ENCODE assay signal across 22 cellular contexts in the genomic region with DNA sequence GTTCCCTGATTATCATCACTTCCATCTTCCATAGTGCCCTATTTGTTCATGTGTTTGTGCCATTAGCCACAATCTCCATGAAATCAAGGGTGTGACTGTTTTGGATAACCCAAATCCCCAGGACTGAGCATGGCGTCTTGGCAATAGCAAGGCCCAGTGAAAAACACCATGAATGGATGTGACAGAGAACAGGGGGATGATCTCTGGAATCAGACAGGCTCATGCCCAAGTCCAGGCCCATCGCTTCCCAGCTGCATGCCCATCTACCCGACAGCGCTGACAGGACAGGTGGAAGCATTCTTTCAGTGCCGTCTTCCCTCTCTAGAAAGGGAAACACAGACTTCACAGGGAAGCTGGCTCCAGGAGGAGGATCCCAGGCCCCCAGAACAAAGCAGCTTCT. TPM values are rescaled to one million over a fixed set of nuclear protein-coding genes. Genes with fewer than 3 reads are reported as not detected.
DNase-seq lines count a peak whose midpoint lies in the region; ATAC-seq, FAIRE-seq and TF ChIP-seq lines count a peak whose summit lies in the region.
"Had no signal": no experiment of that assay in that cellular context is flagged by ENCODE, and none has a peak within 500 bp of the region (broad histone marks: within the 10 kb centered on the region; RNA-seq: fewer than 3 reads in every experiment).

No MANE protein-coding gene starts in this region.

- H3K27ac ChIP-seq in HepG2 (ENCODE audit: extremely low read length, insufficient read depth, low read length) = no peak overlapping the region
- no peak overlapping the region for H3K27ac ChIP-seq in right lobe of liver
- H3K27ac ChIP-seq in H9 (ENCODE audit: insufficient read length, low read depth, low read length) = no peak overlapping the region
- no peak overlapping the region for H3K27ac ChIP-seq in osteoblast (ENCODE audit: low read depth, low read length)
- H3K27ac ChIP-seq: BLaER1, C4-2B had no signal

- DNase-seq in HepG2 (ENCODE audit: low spot score) = no peak
- no peak for DNase-seq in right lobe of liver
- peak; percentile 18 for DNase-seq in H9
- peak; percentile 7 for DNase-seq in left kidney (ENCODE audit: low read depth, low spot score)
- peak; percentile 38 for DNase-seq in osteoblast (ENCODE audit: insufficient read length, low spot score, missing footprints)
- no peak for DNase-seq in BE2C
- DNase-seq in HK-2 (ENCODE audit: unreplicated experiment) = no peak
- DNase-seq in DMS114 treated with DMSO at 0.1 percent for 48 hours (lab: John Stamatoyannopoulos, UW; ENCODE audit: unreplicated experiment) = no peak
- DNase-seq: CD4-positive, CD25-positive, alpha-beta regulatory T cell; CD8-positive, alpha-beta memory T cell; DMS 273 treated with DMSO at 0.1 percent for 48 hours; DMS53; DMS79 treated with DMSO at 0.1 percent for 48 hours; GF-D8; GOT3 had no signal

- H4K5ac ChIP-seq in H9 (ENCODE audit: insufficient read length, low read depth, low read length) = no peak overlapping the region

- H2BK120ac ChIP-seq in H9 (ENCODE audit: low read depth, low read length, poor library complexity, severe bottlenecking) = no peak overlapping the region

- no peak overlapping the region for H4K8ac ChIP-seq in H9 (replicated peaks; ENCODE audit: insufficient read length, low read depth, low read length)

- H3K4me2 ChIP-seq in HepG2 (ENCODE audit: low read depth, low read length) (no peak overlapping the region), H9 (ENCODE audit: insufficient read depth, insufficient read length, low read length) (no peak overlapping the region), osteoblast (ENCODE audit: insufficient read depth, low read length) (no peak overlapping the region)
- H3K4me2 ChIP-seq: BLaER1 had no signal

- POLR2A ChIA-PET in HepG2 (lab: Yijun Ruan, JAX) = no interaction called here

- WGBS in HepG2 (ENCODE audit: low lambda C conversion rate) = 97% methylated on average over 5 of the region's 5 CpGs
- no CpG with 5 or more reads among the region's 5 CpGs for WGBS in right lobe of liver (ENCODE audit: insufficient coverage, low coverage, low lambda C conversion rate, missing lambda C conversion rate)
- WGBS in H9 (ENCODE audit: extremely low coverage, insufficient read length, low lambda C conversion rate) = no CpG with 5 or more reads among the region's 5 CpGs

- no peak overlapping the region for H3K4ac ChIP-seq in H9 (ENCODE audit: low read depth, low read length)

- H2BK5ac ChIP-seq in H9 (ENCODE audit: insufficient read length, low read length) = no peak overlapping the region

- H2BK20ac ChIP-seq in H9 (ENCODE audit: low read depth, low read length, poor library complexity, severe bottlenecking) = no peak overlapping the region

- H3K36me3 ChIP-seq in HepG2 (replicated peaks in 1 of 2; ENCODE audit: control insufficient read depth in 1 of 2, insufficient read depth in 2 of 2, low read length in 2 of 2) (peaks cover 57 to 83% of the 10 kb centered on the region in 2 experiments), right lobe of liver (peaks cover 0 to 84% (median 54%) of the 10 kb centered on the region in 4 donors), osteoblast (ENCODE audit: insufficient read depth, low read length) (peaks cover 82% of the 10 kb centered on the region), BE2C (peaks cover 67% of the 10 kb centered on the region)

- intact Hi-C loops in HepG2 (cut with micrococcal nuclease; ENCODE audit: unreplicated experiment) (no loop called here), right lobe of liver (cut with DNase I) (no loop called here)

- no peaks in the 10 kb centered on the region for H3K27me3 ChIP-seq in HepG2 (ENCODE audit: control insufficient read depth in 1 of 2, insufficient read depth in 2 of 2, low read length in 2 of 2)
- H3K27me3 ChIP-seq in right lobe of liver = no peaks in the 10 kb centered on the region
- no peaks in the 10 kb centered on the region for H3K27me3 ChIP-seq in H9 (ENCODE audit: insufficient read depth, low read length)
- H3K27me3 ChIP-seq in osteoblast (ENCODE audit: insufficient read depth, low read length) = no peaks in the 10 kb centered on the region
- no peaks in the 10 kb centered on the region for H3K27me3 ChIP-seq in BE2C

- no peak for TF ChIP-seq CTCF in HepG2 (CRISPR knock-in tag; IDR thresholded peaks at IDR 0.05)
- no peak for TF ChIP-seq CTCF in right lobe of liver (IDR thresholded peaks at IDR 0.05)
- TF ChIP-seq CTCF in H9 (conservative IDR thresholded peaks at IDR 0.05) = no peak
- TF ChIP-seq CTCF in osteoblast (IDR thresholded peaks at IDR 0.05; ENCODE audit: extremely low read depth, low read depth, low read length) = no peak
- TF ChIP-seq CTCF in BE2C (IDR thresholded peaks at IDR 0.05; ENCODE audit: low read depth, low read length) = no peak

- H3K9me3 ChIP-seq in HepG2 (ENCODE audit: low read length) (no peaks in the 10 kb centered on the region), right lobe of liver (no peaks in the 10 kb centered on the region), H9 (ENCODE audit: control insufficient read depth, low read depth, low read length) (no peaks in the 10 kb centered on the region), osteoblast (ENCODE audit: low read depth, low read length) (no peaks in the 10 kb centered on the region), BE2C (no peaks in the 10 kb centered on the region)
- H3K9me3 ChIP-seq: BLaER1 had no signal

- H3K36me3 Mint-ChIP-seq in H9 (ENCODE audit: insufficient read depth in 1 of 3, low read depth in 3 of 3) = peaks cover 43 to 77% (median 63%) of the 10 kb centered on the region in 3 experiments; a peak in 6 of 7 replicates

- H3K27ac Mint-ChIP-seq in H9 = no peak overlapping the region; a peak in 1 of 7 replicates
- H3K27ac Mint-ChIP-seq: CD4-positive, CD25-positive, alpha-beta regulatory T cell; CD8-positive, alpha-beta memory T cell had no signal

- peaks cover 14 to 21% of the 10 kb centered on the region in 2 experiments for H3K4me1 Mint-ChIP-seq in H9

- peaks cover 82% of the 10 kb centered on the region for H4K20me1 ChIP-seq in HepG2 (ENCODE audit: insufficient read depth, low read length)
- no peaks in the 10 kb centered on the region for H4K20me1 ChIP-seq in H9 (ENCODE audit: control insufficient read depth, insufficient read depth, insufficient read length)
- H4K20me1 ChIP-seq in osteoblast (ENCODE audit: insufficient read depth, low read length) = peaks cover 93% of the 10 kb centered on the region

- H3K79me1 ChIP-seq in H9 (ENCODE audit: insufficient read depth, low read depth, low read length, poor library complexity, severe bottlenecking) = peaks cover 4% of the 10 kb centered on the region

- no peaks in the 10 kb centered on the region for H3K27me3 Mint-ChIP-seq in H9 (ENCODE audit: low read depth)
- H3K27me3 Mint-ChIP-seq: CD8-positive, alpha-beta memory T cell had no signal

- no peak; the same call in 1 of the 2 replicates for TF ChIP-seq RAD21 in HepG2 (CRISPR knock-in tag; IDR thresholded peaks at IDR 0.05)

- CTCF ChIA-PET in HepG2 (lab: Yijun Ruan, JAX; ENCODE audit: low intra/inter-chr PET ratio, low total read pairs) = no interaction called here

- no peak for ATAC-seq in HepG2
- no peak for ATAC-seq in right lobe of liver
- ATAC-seq: HCT116 had no signal

- no peak overlapping the region for H4K91ac ChIP-seq in H9 (ENCODE audit: insufficient read length, low read depth, low read length)

- no peaks in the 10 kb centered on the region for H3K23me2 ChIP-seq in H9 (ENCODE audit: insufficient read length, low read depth, low read length, poor library complexity, severe bottlenecking)

- H3T11ph ChIP-seq in H9 (ENCODE audit: low read length) = no peak overlapping the region

- H3K4me3 ChIP-seq in HepG2 (replicated peaks in 1 of 3; ENCODE audit: insufficient read depth in 1 of 3, low read depth in 2 of 3, low read length in 3 of 3) (no peak overlapping the region), right lobe of liver (no peak overlapping the region), osteoblast (ENCODE audit: insufficient read depth, low read length) (no peak overlapping the region), BE2C (ENCODE audit: low read depth, low read length) (no peak overlapping the region)
- H3K4me3 ChIP-seq: BLaER1 had no signal

- no peaks in the 10 kb centered on the region for H3K9me3 Mint-ChIP-seq in H9
- H3K9me3 Mint-ChIP-seq: CD4-positive, CD25-positive, alpha-beta regulatory T cell; CD8-positive, alpha-beta memory T cell had no signal

- H2AFZ ChIP-seq in HepG2 (ENCODE audit: low read length) (no peak overlapping the region), H9 (ENCODE audit: low read length) (no peak overlapping the region), osteoblast (ENCODE audit: low read length) (no peak overlapping the region)

- BruUV-seq in HepG2 (replicated peaks; lab: Mats Ljungman, UMichigan) = no TSS peak

- TF ChIP-seq POLR2A in HepG2 (IDR thresholded peaks at IDR 0.05; ENCODE audit: insufficient read depth in 1 of 2, low read depth in 2 of 2, low read length in 2 of 2) (no peak), right lobe of liver (IDR thresholded peaks at IDR 0.05) (no peak)

- TF ChIP-seq EP300 in HepG2 (IDR thresholded peaks at IDR 0.05; ENCODE audit: low read depth in 2 of 2, low read length in 2 of 2) (no peak), HepG2 (CRISPR knock-in tag; IDR thresholded peaks at IDR 0.05; ENCODE audit: borderline replicate concordance) (no peak)

- no peak overlapping the region for H3K4me3 Mint-ChIP-seq in H9
- H3K4me3 Mint-ChIP-seq: CD4-positive, CD25-positive, alpha-beta regulatory T cell; CD8-positive, alpha-beta memory T cell had no signal

- no peak overlapping the region for H2BK12ac ChIP-seq in H9 (ENCODE audit: insufficient read length, low read depth, low read length)

- no peak overlapping the region for H3K18ac ChIP-seq in H9 (ENCODE audit: insufficient read length, low read depth, low read length)

- H3K23ac ChIP-seq in H9 (ENCODE audit: insufficient read length, low read depth, low read length) = no peak overlapping the region

- no peak overlapping the region for H3K14ac ChIP-seq in H9 (ENCODE audit: insufficient read depth, low read length)

- H3K4me1 ChIP-seq in HepG2 (ENCODE audit: insufficient read depth, low read length) (peaks cover 41% of the 10 kb centered on the region), right lobe of liver (peaks cover 0 to 24% (median 11%) of the 10 kb centered on the region in 4 donors), H9 (ENCODE audit: insufficient read depth, low read length) (no peaks in the 10 kb centered on the region), osteoblast (ENCODE audit: insufficient read depth, low read length) (peaks cover 27% of the 10 kb centered on the region), BE2C (no peaks in the 10 kb centered on the region)

- H2BK15ac ChIP-seq in H9 (ENCODE audit: low read depth, low read length) = no peak overlapping the region

- FAIRE-seq in HepG2 (lab: Jason Lieb, UNC) = no peak
- FAIRE-seq: D721Med, GM12891, GM18507, H54 had no signal

- no peak overlapping the region for H3K56ac ChIP-seq in H9 (ENCODE audit: insufficient read length, low read depth, low read length)

- H3K79me2 ChIP-seq in HepG2 (ENCODE audit: insufficient read depth, low read length) (peaks cover 88% of the 10 kb centered on the region), H9 (ENCODE audit: insufficient read depth, low read length) (peaks cover 7% of the 10 kb centered on the region; the same call in 1 of the 2 replicates), osteoblast (ENCODE audit: insufficient read depth, low read length) (peaks cover 96% of the 10 kb centered on the region)

- H3K9ac ChIP-seq in HepG2 (ENCODE audit: insufficient read depth, low read depth, low read length) = no peak overlapping the region
- H3K9ac ChIP-seq in H9 (ENCODE audit: extremely low read depth, insufficient read length, low read length) = no peak overlapping the region
- H3K9ac ChIP-seq: BLaER1 had no signal

- H2AK5ac ChIP-seq in H9 (ENCODE audit: insufficient read length, low read length) = no peak overlapping the region

- in situ Hi-C loops in HepG2 (cut with HindIII; ENCODE audit: extremely low pct_ligation_motif_present, low pct_unique_long_range_greater_than_20kb) = loop anchor here (5.0 kb wide), 1 partner anchor 52 kb away; a partner anchor contains a TSS

RNA-seq across cellular contexts. Expression of a gene that starts 50.0 kb away (rescaled TPM):
- total RNA-seq in HepG2 (2016; rRNA removed; fragmentation: Illumina TruSeq; extraction: Trizol) = 707 and 912 TPM in 2 replicates
- total RNA-seq in HepG2 (2016; cell fraction: cytosol; rRNA removed; fragmentation: Illumina TruSeq; extraction: Trizol; ENCODE audit: low read depth) = 195 and 216 TPM in 2 replicates
- 687 and 831 TPM in 2 replicates for total RNA-seq in HepG2 (2016; cell fraction: insoluble cytoplasmic fraction; rRNA removed; fragmentation: Illumina TruSeq; extraction: Trizol)
- total RNA-seq in HepG2 (2016; cell fraction: membrane; rRNA removed; fragmentation: Illumina TruSeq; extraction: Trizol) = 620 and 676 TPM in 2 replicates
- 437 and 494 TPM in 2 replicates for total RNA-seq in HepG2 (2016; cell fraction: nucleus; rRNA removed; fragmentation: Illumina TruSeq; extraction: Trizol)
- polyA plus RNA-seq in HepG2 (2011; rRNA removed) = 434 and 464 TPM in 2 replicates
- 419 and 448 TPM in 2 replicates for polyA plus RNA-seq in HepG2 (2011; cell fraction: cytosol; rRNA removed)
- 618 and 764 TPM in 2 replicates for polyA plus RNA-seq in HepG2 (2011; cell fraction: nucleus; rRNA removed)
- 461 and 517 TPM in 2 replicates for polyA plus RNA-seq in HepG2 (2012)
- polyA plus RNA-seq in HepG2 (2016; cell fraction: cytosol; fragmentation: Illumina TruSeq; extraction: Trizol; ENCODE audit: low read depth) = 179 and 188 TPM in 2 replicates
- polyA plus RNA-seq in HepG2 (2016; cell fraction: insoluble cytoplasmic fraction; fragmentation: Illumina TruSeq; extraction: Trizol; ENCODE audit: low read depth) = 695 and 895 TPM in 2 replicates
- 483 and 563 TPM in 2 replicates for polyA plus RNA-seq in HepG2 (2016; cell fraction: membrane; fragmentation: Illumina TruSeq; extraction: Trizol; ENCODE audit: low read depth)
- polyA plus RNA-seq in HepG2 (2016; cell fraction: nucleus; fragmentation: Illumina TruSeq; extraction: Trizol; ENCODE audit: insufficient read depth, low read depth) = 674 and 742 TPM in 2 replicates
- polyA minus RNA-seq in HepG2 (2011; rRNA and poly(A)+ RNA removed; ENCODE audit: low replicate concordance) = 303 and 643 TPM in 2 replicates
- 590 and 596 TPM in 2 replicates for polyA minus RNA-seq in HepG2 (2011; cell fraction: cytosol; rRNA and poly(A)+ RNA removed)
- 603 and 678 TPM in 2 replicates for polyA minus RNA-seq in HepG2 (2011; cell fraction: nucleus; rRNA and poly(A)+ RNA removed)
- 100 to 1,000 TPM; 341 to 557 (median 479) TPM for total RNA-seq in right lobe of liver
- 340 and 364 TPM in 2 replicates for total RNA-seq in H9 (2021)
- 1,414 and 1,418 TPM in 2 replicates for total RNA-seq in osteoblast
- polyA plus RNA-seq in BE2C (2012; ENCODE audit: insufficient read depth, insufficient read length, low read depth) = 581 TPM

RNA-seq across cellular contexts. Expression of a gene that starts 50.2 kb away (rescaled TPM):
- total RNA-seq in HepG2 (2016; rRNA removed; fragmentation: Illumina TruSeq; extraction: Trizol) (493 and 750 TPM in 2 replicates), right lobe of liver (10 to 100 TPM; 66.6 to 97.9 (median 86.2) TPM), H9 (2021) (385 and 399 TPM in 2 replicates), osteoblast (394 and 418 TPM in 2 replicates)
- total RNA-seq in HepG2 (2016; cell fraction: cytosol; rRNA removed; fragmentation: Illumina TruSeq; extraction: Trizol; ENCODE audit: low read depth) = 68.0 and 78.0 TPM in 2 replicates
- 485 and 732 TPM in 2 replicates for total RNA-seq in HepG2 (2016; cell fraction: insoluble cytoplasmic fraction; rRNA removed; fragmentation: Illumina TruSeq; extraction: Trizol)
- total RNA-seq in HepG2 (2016; cell fraction: membrane; rRNA removed; fragmentation: Illumina TruSeq; extraction: Trizol) = 155 and 168 TPM in 2 replicates
- total RNA-seq in HepG2 (2016; cell fraction: nucleus; rRNA removed; fragmentation: Illumina TruSeq; extraction: Trizol) = 303 and 351 TPM in 2 replicates
- 579 and 733 TPM in 2 replicates for polyA plus RNA-seq in HepG2 (2011; rRNA removed)
- polyA plus RNA-seq in HepG2 (2011; cell fraction: cytosol; rRNA removed) = 208 and 366 TPM in 2 replicates
- polyA plus RNA-seq in HepG2 (2011; cell fraction: nucleus; rRNA removed) = 383 and 475 TPM in 2 replicates
- 320 and 513 TPM in 2 replicates for polyA plus RNA-seq in HepG2 (2012)
- 35.1 and 36.8 TPM in 2 replicates for polyA plus RNA-seq in HepG2 (2016; cell fraction: cytosol; fragmentation: Illumina TruSeq; extraction: Trizol; ENCODE audit: low read depth)
- polyA plus RNA-seq in HepG2 (2016; cell fraction: insoluble cytoplasmic fraction; fragmentation: Illumina TruSeq; extraction: Trizol; ENCODE audit: low read depth) = 746 and 761 TPM in 2 replicates
- 102 and 104 TPM in 2 replicates for polyA plus RNA-seq in HepG2 (2016; cell fraction: membrane; fragmentation: Illumina TruSeq; extraction: Trizol; ENCODE audit: low read depth)
- polyA plus RNA-seq in HepG2 (2016; cell fraction: nucleus; fragmentation: Illumina TruSeq; extraction: Trizol; ENCODE audit: insufficient read depth, low read depth) = 515 and 562 TPM in 2 replicates
- polyA minus RNA-seq in HepG2 (2011; rRNA and poly(A)+ RNA removed; ENCODE audit: low replicate concordance) = 234 and 609 TPM in 2 replicates
- polyA minus RNA-seq in HepG2 (2011; cell fraction: cytosol; rRNA and poly(A)+ RNA removed) = 218 and 237 TPM in 2 replicates
- 446 and 458 TPM in 2 replicates for polyA minus RNA-seq in HepG2 (2011; cell fraction: nucleus; rRNA and poly(A)+ RNA removed)
- polyA plus RNA-seq in BE2C (2012; ENCODE audit: insufficient read depth, insufficient read length, low read depth) = 268 TPM

Comparison
In these comparisons a context has a peak if more than half of its experiments do, and no peak if none do; other contexts are left out.
1. DNase-seq: peak in H9 (single experiment), left kidney (single experiment) and osteoblast (single experiment); none in HepG2 (single experiment), right lobe of liver (0 of 3), BE2C (single experiment), HK-2 (single experiment) and DMS114 treated with DMSO at 0.1 percent for 48 hours (single experiment).